In the genomic region with DNA sequence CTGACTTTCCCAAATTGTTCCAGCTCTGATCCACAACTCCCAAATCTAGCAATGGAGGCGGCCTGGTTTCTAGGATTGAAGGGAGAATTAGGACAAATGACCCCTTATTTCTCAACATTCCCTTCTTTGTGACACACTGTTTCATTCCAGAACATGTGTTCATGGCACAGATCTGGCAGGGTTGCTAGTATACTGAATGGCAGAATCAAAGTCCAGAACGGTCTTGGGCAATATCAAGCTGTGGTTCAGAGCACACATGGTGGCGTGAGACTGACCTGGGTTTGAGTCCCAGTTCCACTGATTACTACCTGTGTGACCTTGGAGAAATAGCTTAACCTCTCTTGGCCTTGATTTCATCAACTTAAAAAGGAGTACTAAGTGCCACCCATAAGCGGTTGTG, we compare ENCODE assay signal across 19 cellular contexts.
"Had no signal": no experiment of that assay in that cellular context is flagged by ENCODE, and none has a peak within 500 bp of the region (broad histone marks: within the 10 kb centered on the region; RNA-seq: fewer than 3 reads in every experiment).

No MANE protein-coding gene starts in this region.

- H3K9me3 ChIP-seq: esophagus muscularis mucosa, testis had no signal

- H3K79me2 ChIP-seq: parathyroid adenoma had no signal

- H3K36me3 ChIP-seq: cardiac muscle cell, esophagus muscularis mucosa, WERI-Rb-1 had no signal

- H2AFZ ChIP-seq: hepatocyte, parathyroid adenoma had no signal

- ATAC-seq: activated naive CD4-positive, alpha-beta T cell treated with anti-CD3 and anti-CD28 coated beads, Interleukin-2, amount 50 U/mL, for 72 hours; stimulated activated naive CD8-positive, alpha-beta T cell treated with anti-CD3 and anti-CD28 coated beads, Interleukin-15, amount 100 ng/mL, for 72 hours had no signal

- H3K9me3 Mint-ChIP-seq: stimulated activated naive CD8-positive, alpha-beta T cell treated with anti-CD3 and anti-CD28 coated beads, Interleukin-15, amount 100 ng/mL, for 72 hours had no signal

- H3K27me3 ChIP-seq: cardiac muscle cell, esophagus muscularis mucosa, hepatocyte, testis had no signal

- H3K4me3 Mint-ChIP-seq: mesothelial cell of epicardium; nephron; stimulated activated naive CD8-positive, alpha-beta T cell treated with anti-CD3 and anti-CD28 coated beads, Interleukin-15, amount 100 ng/mL, for 72 hours had no signal

- H3K4me1 ChIP-seq: parathyroid adenoma, testis had no signal

- FAIRE-seq: endothelial cell of umbilical vein had no signal

- H3K36me3 Mint-ChIP-seq: mesothelial cell of epicardium had no signal

- DNase-seq: activated CD4-positive, alpha-beta T cell treated with anti-CD3 and anti-CD28 coated beads for 1 hour; activated CD8-positive, alpha-beta memory T cell treated with anti-CD3 and anti-CD28 coated beads for 24 hours; activated gamma-delta T cell; dermis blood vessel endothelial cell; effector memory CD4-positive, alpha-beta T cell; stimulated activated CD4-positive, alpha-beta T cell treated with anti-CD3 and anti-CD28 coated beads, Interleukin-4, amount 100 ng/mL, for 1 hour; stimulated activated naive CD8-positive, alpha-beta T cell treated with anti-CD3 and anti-CD28 coated beads, Interleukin-15, amount 100 ng/mL, for 72 hours; testis; WERI-Rb-1 had no signal

- H3K9ac ChIP-seq: parathyroid adenoma had no signal

- H3K27ac Mint-ChIP-seq: activated naive CD4-positive, alpha-beta T cell treated with anti-CD3 and anti-CD28 coated beads, Interleukin-2, amount 50 U/mL, for 72 hours; mesothelial cell of epicardium; nephron; stimulated activated naive CD8-positive, alpha-beta T cell treated with anti-CD3 and anti-CD28 coated beads, Interleukin-15, amount 100 ng/mL, for 72 hours had no signal

- H3K4me3 ChIP-seq: cardiac muscle cell, esophagus muscularis mucosa, hepatocyte, lung, skin epidermis, testis had no signal

- H3K4me2 ChIP-seq: hepatocyte had no signal

- H3K27ac ChIP-seq: cardiac muscle cell, hepatocyte, parathyroid adenoma, skin epidermis, WERI-Rb-1 had no signal
